Comparison of ENCODE assay signal across 1 cellular context in the genomic region with DNA sequence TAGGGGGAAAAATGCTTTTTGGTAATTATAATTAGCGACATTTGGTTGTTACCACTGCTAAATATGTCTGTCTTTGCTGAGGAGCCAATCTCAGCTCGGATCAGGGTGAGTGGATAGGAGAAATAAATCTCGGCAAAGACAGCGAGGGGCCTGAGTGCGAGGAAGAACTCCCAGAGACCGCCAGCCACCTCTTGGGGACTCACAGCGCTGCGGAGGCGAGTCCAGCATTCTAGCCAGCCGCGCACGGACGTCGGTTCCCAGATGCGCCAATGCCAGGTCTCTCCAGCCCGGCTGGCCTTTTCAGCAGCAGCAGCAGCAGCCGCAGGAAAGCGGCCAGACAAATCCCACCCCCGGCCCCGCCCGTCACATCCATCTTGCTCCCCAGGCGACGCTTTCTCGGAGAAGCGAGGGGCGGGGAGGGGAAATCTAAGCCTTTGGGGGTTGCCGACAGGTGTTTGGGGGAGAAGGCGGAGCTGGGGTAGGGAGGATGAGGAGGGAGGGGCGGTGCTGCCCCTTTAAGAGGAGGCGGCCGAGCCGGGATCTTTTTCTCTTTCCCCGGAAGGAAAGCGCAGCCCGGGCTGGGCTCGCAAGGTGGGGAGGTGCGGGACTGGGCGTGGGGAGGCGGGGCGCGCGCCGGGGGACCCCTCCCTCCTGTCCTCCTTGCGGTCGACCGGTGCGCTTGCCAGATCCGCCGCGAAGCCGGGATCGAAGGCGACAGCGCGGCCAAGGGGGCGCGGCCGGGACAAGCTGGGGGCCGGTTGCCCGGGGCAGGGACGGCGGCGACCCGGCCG.
TF ChIP-seq lines count a peak whose summit lies in the region.

Gene ITGA3, plus strand, starts transcription at position 685 of the 791 bp plus-strand sequence. CDS start 330 bp downstream, outside the sequence.

TF ChIP-seq in H1, 55 proteins besides CTCF, POLR2A, EP300 and RAD21 (continued from another document):
- TF ChIP-seq, protein P1, sequence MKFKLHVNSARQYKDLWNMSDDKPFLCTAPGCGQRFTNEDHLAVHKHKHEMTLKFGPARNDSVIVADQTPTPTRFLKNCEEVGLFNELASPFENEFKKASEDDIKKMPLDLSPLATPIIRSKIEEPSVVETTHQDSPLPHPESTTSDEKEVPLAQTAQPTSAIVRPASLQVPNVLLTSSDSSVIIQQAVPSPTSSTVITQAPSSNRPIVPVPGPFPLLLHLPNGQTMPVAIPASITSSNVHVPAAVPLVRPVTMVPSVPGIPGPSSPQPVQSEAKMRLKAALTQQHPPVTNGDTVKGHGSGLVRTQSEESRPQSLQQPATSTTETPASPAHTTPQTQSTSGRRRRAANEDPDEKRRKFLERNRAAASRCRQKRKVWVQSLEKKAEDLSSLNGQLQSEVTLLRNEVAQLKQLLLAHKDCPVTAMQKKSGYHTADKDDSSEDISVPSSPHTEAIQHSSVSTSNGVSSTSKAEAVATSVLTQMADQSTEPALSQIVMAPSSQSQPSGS (IDR thresholded peaks at IDR 0.05; ENCODE audit: low read length): no peak
- TF ChIP-seq SIN3A (conservative IDR thresholded peaks at IDR 0.05 in 1 of 2, IDR thresholded peaks at IDR 0.05 in 1 of 2; ENCODE audit: low read depth in 1 of 2, low read length in 2 of 2) (no peak; a peak in 1 of 4 replicates), SIX5 (IDR thresholded peaks at IDR 0.05; ENCODE audit: low read depth, low read length) (no peak), NRF1 (IDR thresholded peaks at IDR 0.05; ENCODE audit: low read depth, low read length) (no peak), TCF12 (IDR thresholded peaks at IDR 0.05; ENCODE audit: low read depth, low read length) (no peak), TEAD4 (IDR thresholded peaks at IDR 0.05; ENCODE audit: low read depth, low read length) (0 out of 2 replicates have a peak, but pooled peaks have one; percentile 27), KDM5A (IDR thresholded peaks at IDR 0.05; ENCODE audit: low read length) (no peak), SUZ12 (IDR thresholded peaks at IDR 0.05; ENCODE audit: low read length) (no peak), NANOG (IDR thresholded peaks at IDR 0.05; ENCODE audit: insufficient read depth, low read depth, low read length, poor library complexity, severe bottlenecking) (no peak), PHF8 (conservative IDR thresholded peaks at IDR 0.05; ENCODE audit: low read depth, low read length) (no peak), SP2 (IDR thresholded peaks at IDR 0.05; ENCODE audit: low read length) (no peak), BRCA1 (IDR thresholded peaks at IDR 0.05; ENCODE audit: low read depth, low read length) (no peak), ASH2L (IDR thresholded peaks at IDR 0.05; ENCODE audit: low read length) (peak; percentile 5), MAX (IDR thresholded peaks at IDR 0.05) (no peak; the same call in 1 of the 2 replicates), EZH2 (IDR thresholded peaks at IDR 0.05; ENCODE audit: low read depth, low read length, severe bottlenecking) (no peak), EGR1 (IDR thresholded peaks at IDR 0.05; ENCODE audit: borderline replicate concordance, low read depth, low read length) (no peak), HDAC6 (IDR thresholded peaks at IDR 0.05; ENCODE audit: low read depth, low read length) (no peak), SP4 (IDR thresholded peaks at IDR 0.05; ENCODE audit: low read length) (no peak; the same call in 1 of the 2 replicates), CBX5 (IDR thresholded peaks at IDR 0.05; ENCODE audit: low read depth, low read length) (no peak), ZNF274 (IDR thresholded peaks at IDR 0.05; ENCODE audit: borderline replicate concordance, extremely low read depth, low read length) (no peak), HDAC2 (IDR thresholded peaks at IDR 0.05; ENCODE audit: borderline replicate concordance in 1 of 2, low read depth in 2 of 2, low read length in 2 of 2) (0 out of 4 replicates have a peak, but pooled peaks have one; percentile 7 to 57), TBP (IDR thresholded peaks at IDR 0.05; ENCODE audit: low read depth, low read length) (no peak), USF2 (IDR thresholded peaks at IDR 0.05; ENCODE audit: low read length) (no peak), SIRT6 (IDR thresholded peaks at IDR 0.05; ENCODE audit: low read length) (no peak), SRF (IDR thresholded peaks at IDR 0.05; ENCODE audit: low read depth, low read length) (no peak), RNF2 (IDR thresholded peaks at IDR 0.05; ENCODE audit: borderline replicate concordance, low read depth, low read length, missing control alignments, poor library complexity, severe bottlenecking) (no peak), TAF7 (optimal IDR thresholded peaks at IDR 0.05; ENCODE audit: borderline replicate concordance, low read depth, low read length) (no peak), KDM1A (IDR thresholded peaks at IDR 0.05; ENCODE audit: borderline replicate concordance, low read length) (no peak), CHD1 (IDR thresholded peaks at IDR 0.05; ENCODE audit: low read depth, low read length) (no peak), POLR2AphosphoS5 (IDR thresholded peaks at IDR 0.05; ENCODE audit: low read depth, low read length) (no peak), TAF1 (IDR thresholded peaks at IDR 0.05; ENCODE audit: low read depth, low read length) (peak; percentile 20; the same call in 1 of the 2 replicates), GABPA (IDR thresholded peaks at IDR 0.05; ENCODE audit: borderline replicate concordance, insufficient read depth, low read length) (no peak), RFX5 (IDR thresholded peaks at IDR 0.05; ENCODE audit: borderline replicate concordance, low read depth, low read length) (no peak), BCL11A (IDR thresholded peaks at IDR 0.05; ENCODE audit: low read depth in 2 of 2, low read length in 2 of 2) (no peak), JUN (IDR thresholded peaks at IDR 0.05; ENCODE audit: low read depth, low read length) (no peak), SP1 (IDR thresholded peaks at IDR 0.05; ENCODE audit: low read depth, low read length) (no peak), JUND (IDR thresholded peaks at IDR 0.05; ENCODE audit: low read length) (no peak), RBBP5 (IDR thresholded peaks at IDR 0.05; ENCODE audit: borderline replicate concordance, low read depth, low read length) (0 out of 2 replicates have a peak, but pooled peaks have one; percentile 31), FOSL1 (IDR thresholded peaks at IDR 0.05; ENCODE audit: insufficient read depth, low read depth, low read length) (no peak), RXRA (IDR thresholded peaks at IDR 0.05; ENCODE audit: insufficient read depth, low read depth, low read length) (no peak), KDM4A (IDR thresholded peaks at IDR 0.05; ENCODE audit: low read depth, low read length, severe bottlenecking) (no peak)
- TF ChIP-seq, protein P2, sequence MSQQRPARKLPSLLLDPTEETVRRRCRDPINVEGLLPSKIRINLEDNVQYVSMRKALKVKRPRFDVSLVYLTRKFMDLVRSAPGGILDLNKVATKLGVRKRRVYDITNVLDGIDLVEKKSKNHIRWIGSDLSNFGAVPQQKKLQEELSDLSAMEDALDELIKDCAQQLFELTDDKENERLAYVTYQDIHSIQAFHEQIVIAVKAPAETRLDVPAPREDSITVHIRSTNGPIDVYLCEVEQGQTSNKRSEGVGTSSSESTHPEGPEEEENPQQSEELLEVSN (IDR thresholded peaks at IDR 0.05): peak; percentile 27; the same call in 1 of the 2 replicates
- TF ChIP-seq, protein P3, sequence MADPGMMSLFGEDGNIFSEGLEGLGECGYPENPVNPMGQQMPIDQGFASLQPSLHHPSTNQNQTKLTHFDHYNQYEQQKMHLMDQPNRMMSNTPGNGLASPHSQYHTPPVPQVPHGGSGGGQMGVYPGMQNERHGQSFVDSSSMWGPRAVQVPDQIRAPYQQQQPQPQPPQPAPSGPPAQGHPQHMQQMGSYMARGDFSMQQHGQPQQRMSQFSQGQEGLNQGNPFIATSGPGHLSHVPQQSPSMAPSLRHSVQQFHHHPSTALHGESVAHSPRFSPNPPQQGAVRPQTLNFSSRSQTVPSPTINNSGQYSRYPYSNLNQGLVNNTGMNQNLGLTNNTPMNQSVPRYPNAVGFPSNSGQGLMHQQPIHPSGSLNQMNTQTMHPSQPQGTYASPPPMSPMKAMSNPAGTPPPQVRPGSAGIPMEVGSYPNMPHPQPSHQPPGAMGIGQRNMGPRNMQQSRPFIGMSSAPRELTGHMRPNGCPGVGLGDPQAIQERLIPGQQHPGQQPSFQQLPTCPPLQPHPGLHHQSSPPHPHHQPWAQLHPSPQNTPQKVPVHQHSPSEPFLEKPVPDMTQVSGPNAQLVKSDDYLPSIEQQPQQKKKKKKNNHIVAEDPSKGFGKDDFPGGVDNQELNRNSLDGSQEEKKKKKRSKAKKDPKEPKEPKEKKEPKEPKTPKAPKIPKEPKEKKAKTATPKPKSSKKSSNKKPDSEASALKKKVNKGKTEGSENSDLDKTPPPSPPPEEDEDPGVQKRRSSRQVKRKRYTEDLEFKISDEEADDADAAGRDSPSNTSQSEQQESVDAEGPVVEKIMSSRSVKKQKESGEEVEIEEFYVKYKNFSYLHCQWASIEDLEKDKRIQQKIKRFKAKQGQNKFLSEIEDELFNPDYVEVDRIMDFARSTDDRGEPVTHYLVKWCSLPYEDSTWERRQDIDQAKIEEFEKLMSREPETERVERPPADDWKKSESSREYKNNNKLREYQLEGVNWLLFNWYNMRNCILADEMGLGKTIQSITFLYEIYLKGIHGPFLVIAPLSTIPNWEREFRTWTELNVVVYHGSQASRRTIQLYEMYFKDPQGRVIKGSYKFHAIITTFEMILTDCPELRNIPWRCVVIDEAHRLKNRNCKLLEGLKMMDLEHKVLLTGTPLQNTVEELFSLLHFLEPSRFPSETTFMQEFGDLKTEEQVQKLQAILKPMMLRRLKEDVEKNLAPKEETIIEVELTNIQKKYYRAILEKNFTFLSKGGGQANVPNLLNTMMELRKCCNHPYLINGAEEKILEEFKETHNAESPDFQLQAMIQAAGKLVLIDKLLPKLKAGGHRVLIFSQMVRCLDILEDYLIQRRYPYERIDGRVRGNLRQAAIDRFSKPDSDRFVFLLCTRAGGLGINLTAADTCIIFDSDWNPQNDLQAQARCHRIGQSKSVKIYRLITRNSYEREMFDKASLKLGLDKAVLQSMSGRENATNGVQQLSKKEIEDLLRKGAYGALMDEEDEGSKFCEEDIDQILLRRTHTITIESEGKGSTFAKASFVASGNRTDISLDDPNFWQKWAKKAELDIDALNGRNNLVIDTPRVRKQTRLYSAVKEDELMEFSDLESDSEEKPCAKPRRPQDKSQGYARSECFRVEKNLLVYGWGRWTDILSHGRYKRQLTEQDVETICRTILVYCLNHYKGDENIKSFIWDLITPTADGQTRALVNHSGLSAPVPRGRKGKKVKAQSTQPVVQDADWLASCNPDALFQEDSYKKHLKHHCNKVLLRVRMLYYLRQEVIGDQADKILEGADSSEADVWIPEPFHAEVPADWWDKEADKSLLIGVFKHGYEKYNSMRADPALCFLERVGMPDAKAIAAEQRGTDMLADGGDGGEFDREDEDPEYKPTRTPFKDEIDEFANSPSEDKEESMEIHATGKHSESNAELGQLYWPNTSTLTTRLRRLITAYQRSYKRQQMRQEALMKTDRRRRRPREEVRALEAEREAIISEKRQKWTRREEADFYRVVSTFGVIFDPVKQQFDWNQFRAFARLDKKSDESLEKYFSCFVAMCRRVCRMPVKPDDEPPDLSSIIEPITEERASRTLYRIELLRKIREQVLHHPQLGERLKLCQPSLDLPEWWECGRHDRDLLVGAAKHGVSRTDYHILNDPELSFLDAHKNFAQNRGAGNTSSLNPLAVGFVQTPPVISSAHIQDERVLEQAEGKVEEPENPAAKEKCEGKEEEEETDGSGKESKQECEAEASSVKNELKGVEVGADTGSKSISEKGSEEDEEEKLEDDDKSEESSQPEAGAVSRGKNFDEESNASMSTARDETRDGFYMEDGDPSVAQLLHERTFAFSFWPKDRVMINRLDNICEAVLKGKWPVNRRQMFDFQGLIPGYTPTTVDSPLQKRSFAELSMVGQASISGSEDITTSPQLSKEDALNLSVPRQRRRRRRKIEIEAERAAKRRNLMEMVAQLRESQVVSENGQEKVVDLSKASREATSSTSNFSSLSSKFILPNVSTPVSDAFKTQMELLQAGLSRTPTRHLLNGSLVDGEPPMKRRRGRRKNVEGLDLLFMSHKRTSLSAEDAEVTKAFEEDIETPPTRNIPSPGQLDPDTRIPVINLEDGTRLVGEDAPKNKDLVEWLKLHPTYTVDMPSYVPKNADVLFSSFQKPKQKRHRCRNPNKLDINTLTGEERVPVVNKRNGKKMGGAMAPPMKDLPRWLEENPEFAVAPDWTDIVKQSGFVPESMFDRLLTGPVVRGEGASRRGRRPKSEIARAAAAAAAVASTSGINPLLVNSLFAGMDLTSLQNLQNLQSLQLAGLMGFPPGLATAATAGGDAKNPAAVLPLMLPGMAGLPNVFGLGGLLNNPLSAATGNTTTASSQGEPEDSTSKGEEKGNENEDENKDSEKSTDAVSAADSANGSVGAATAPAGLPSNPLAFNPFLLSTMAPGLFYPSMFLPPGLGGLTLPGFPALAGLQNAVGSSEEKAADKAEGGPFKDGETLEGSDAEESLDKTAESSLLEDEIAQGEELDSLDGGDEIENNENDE (IDR thresholded peaks at IDR 0.05; ENCODE audit: insufficient replicate concordance, low read length): no peak
- TF ChIP-seq, protein P4, sequence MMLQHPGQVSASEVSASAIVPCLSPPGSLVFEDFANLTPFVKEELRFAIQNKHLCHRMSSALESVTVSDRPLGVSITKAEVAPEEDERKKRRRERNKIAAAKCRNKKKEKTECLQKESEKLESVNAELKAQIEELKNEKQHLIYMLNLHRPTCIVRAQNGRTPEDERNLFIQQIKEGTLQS (IDR thresholded peaks at IDR 0.05; ENCODE audit: insufficient read depth, low read depth, low read length): no peak
